1 cellular context compared by ENCODE assay signal in the genomic region with DNA sequence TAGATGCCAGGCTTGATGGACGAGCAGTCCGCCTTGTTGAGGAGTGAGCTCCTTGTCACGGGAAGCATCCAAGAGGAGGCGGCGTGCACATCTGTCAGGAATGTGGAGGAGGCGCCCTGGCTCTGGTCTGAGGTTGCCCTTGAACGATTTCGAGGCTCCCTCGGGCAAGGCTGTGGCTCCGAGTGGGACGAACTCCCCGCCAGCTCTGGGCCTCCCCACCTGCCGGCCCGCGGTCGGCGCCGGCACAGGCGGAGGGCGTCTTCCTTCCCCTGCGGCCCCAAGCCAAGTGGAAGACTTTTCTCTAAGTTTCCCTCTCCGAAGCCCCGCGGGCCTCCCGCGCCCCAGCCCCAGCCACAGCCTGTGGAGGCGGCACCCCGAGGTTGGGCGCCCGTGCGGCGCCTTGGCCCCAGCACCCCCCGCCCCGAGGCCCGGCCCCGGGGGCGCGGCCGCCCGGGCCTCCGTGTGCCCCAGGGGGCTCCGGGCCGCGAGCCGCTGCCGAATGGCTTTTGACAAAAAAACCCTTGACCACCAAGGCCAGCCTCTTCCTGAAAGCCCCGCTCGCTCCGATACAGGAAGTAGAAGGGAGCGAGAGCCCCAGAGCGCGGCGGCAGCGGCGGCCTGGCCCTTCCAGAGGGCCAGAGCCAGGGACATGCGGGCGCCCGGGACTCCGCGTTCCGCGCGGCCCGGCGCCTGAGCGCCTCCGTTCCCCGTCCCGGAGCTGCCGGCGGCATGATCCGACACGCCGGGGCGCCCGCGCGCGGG.
A peak's percentile ranks its signal among the peaks of the same experiment; 100 is the strongest.
TF ChIP-seq lines count a peak whose summit lies in the region.

Gene RIN3, plus strand, starts transcription at position 578 of the 762 bp plus-strand sequence. Its CDS starts 152 bp downstream, at position 730.

TF ChIP-seq in HepG2, 621 proteins besides CTCF, POLR2A, EP300 and RAD21 (continued from another document):
- TF ChIP-seq, protein P1, sequence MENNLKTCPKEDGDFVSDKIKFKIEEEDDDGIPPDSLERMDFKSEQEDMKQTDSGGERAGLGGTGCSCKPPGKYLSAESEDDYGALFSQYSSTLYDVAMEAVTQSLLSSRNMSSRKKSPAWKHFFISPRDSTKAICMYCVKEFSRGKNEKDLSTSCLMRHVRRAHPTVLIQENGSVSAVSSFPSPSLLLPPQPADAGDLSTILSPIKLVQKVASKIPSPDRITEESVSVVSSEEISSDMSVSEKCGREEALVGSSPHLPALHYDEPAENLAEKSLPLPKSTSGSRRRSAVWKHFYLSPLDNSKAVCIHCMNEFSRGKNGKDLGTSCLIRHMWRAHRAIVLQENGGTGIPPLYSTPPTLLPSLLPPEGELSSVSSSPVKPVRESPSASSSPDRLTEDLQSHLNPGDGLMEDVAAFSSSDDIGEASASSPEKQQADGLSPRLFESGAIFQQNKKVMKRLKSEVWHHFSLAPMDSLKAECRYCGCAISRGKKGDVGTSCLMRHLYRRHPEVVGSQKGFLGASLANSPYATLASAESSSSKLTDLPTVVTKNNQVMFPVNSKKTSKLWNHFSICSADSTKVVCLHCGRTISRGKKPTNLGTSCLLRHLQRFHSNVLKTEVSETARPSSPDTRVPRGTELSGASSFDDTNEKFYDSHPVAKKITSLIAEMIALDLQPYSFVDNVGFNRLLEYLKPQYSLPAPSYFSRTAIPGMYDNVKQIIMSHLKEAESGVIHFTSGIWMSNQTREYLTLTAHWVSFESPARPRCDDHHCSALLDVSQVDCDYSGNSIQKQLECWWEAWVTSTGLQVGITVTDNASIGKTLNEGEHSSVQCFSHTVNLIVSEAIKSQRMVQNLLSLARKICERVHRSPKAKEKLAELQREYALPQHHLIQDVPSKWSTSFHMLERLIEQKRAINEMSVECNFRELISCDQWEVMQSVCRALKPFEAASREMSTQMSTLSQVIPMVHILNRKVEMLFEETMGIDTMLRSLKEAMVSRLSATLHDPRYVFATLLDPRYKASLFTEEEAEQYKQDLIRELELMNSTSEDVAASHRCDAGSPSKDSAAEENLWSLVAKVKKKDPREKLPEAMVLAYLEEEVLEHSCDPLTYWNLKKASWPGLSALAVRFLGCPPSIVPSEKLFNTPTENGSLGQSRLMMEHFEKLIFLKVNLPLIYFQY (CRISPR knock-in tag; IDR thresholded peaks at IDR 0.05; ENCODE audit: borderline replicate concordance): peak; percentile 63; the same call in 1 of the 2 replicates
- TF ChIP-seq ISX (CRISPR knock-in tag; conservative IDR thresholded peaks at IDR 0.05): no peak
- no peak for TF ChIP-seq MTF1 (CRISPR knock-in tag; IDR thresholded peaks at IDR 0.05)
- no peak for TF ChIP-seq SAFB2 (CRISPR knock-in tag; IDR thresholded peaks at IDR 0.05; ENCODE audit: borderline replicate concordance, low read depth)
- TF ChIP-seq SOX13 (IDR thresholded peaks at IDR 0.05): no peak
- 0 out of 4 replicates have a peak, but pooled peaks of 1 of the 2 experiments have one; percentile 6 for TF ChIP-seq SOX13 (CRISPR knock-in tag; conservative IDR thresholded peaks at IDR 0.05 in 1 of 2, IDR thresholded peaks at IDR 0.05 in 1 of 2)
- 0 out of 2 replicates have a peak, but pooled peaks have one; percentile 37 for TF ChIP-seq POLR2AphosphoS5 (IDR thresholded peaks at IDR 0.05; ENCODE audit: low read depth, low read length)
- TF ChIP-seq ZNF414 (CRISPR knock-in tag; IDR thresholded peaks at IDR 0.05): no peak
